15 cellular contexts compared by ENCODE assay signal in genomic region chr20:33702861-33703260, GRCh38. TPM values are rescaled to one million over a fixed set of nuclear protein-coding genes. Genes with fewer than 3 reads are reported as not detected.
DNase-seq lines count a peak whose midpoint lies in the region; ATAC-seq and TF ChIP-seq lines count a peak whose summit lies in the region.
"Had no signal": no experiment of that assay in that cellular context is flagged by ENCODE, and none has a peak within 500 bp of the region (broad histone marks: within the 10 kb centered on the region; RNA-seq: fewer than 3 reads in every experiment).

No MANE protein-coding gene starts in this region.

- no peak overlapping the region for H3K9ac ChIP-seq in DND-41 (ENCODE audit: low read depth, low read length)
- H3K9ac ChIP-seq in GM23248: no peak overlapping the region

- no peak overlapping the region for H3K27ac ChIP-seq in DND-41 (ENCODE audit: low read length)
- H3K27ac ChIP-seq in GM23248: no peak overlapping the region
- H3K27ac ChIP-seq: testis had no signal

- peaks cover 8% of the 10 kb centered on the region for H3K4me1 Mint-ChIP-seq in neural crest cell
- H3K4me1 Mint-ChIP-seq: endodermal cell, H9 had no signal

- no peaks in the 10 kb centered on the region for H3K79me2 ChIP-seq in DND-41 (ENCODE audit: insufficient read depth, low read length)
- no peaks in the 10 kb centered on the region for H3K79me2 ChIP-seq in GM23248 (ENCODE audit: insufficient read depth)

- no peaks in the 10 kb centered on the region for H3K9me2 ChIP-seq in GM23248 (ENCODE audit: insufficient read depth)

- H2AFZ ChIP-seq in DND-41 (ENCODE audit: low read depth, low read length): no peak overlapping the region
- no peak overlapping the region for H2AFZ ChIP-seq in GM23248

- H3K27me3 ChIP-seq in DND-41 (ENCODE audit: insufficient read depth, low read length, poor library complexity) (no peaks in the 10 kb centered on the region), GM23248 (replicated peaks; ENCODE audit: insufficient read depth) (no peaks in the 10 kb centered on the region)
- H3K27me3 ChIP-seq: testis had no signal

- H3K4me3 Mint-ChIP-seq in neural crest cell: no peak overlapping the region
- H3K4me3 Mint-ChIP-seq: activated naive CD8-positive, alpha-beta T cell; endodermal cell; H9 had no signal

- H3K4me3 ChIP-seq in DND-41 (ENCODE audit: low read depth in 1 of 2, low read length in 2 of 2) (no peak overlapping the region), GM23248 (no peak overlapping the region)
- H3K4me3 ChIP-seq: testis had no signal

- H3K4me2 ChIP-seq in DND-41 (ENCODE audit: insufficient read depth, low read length) (no peak overlapping the region), GM23248 (ENCODE audit: unreplicated experiment) (no peak overlapping the region)

- DNase-seq in DND-41: no peak
- DNase-seq in NCI-H2196 treated with DMSO at 0.1 percent for 48 hours (lab: John Stamatoyannopoulos, UW; ENCODE audit: unreplicated experiment): peak; percentile 32
- DNase-seq in cerebellum (ENCODE audit: low spot score): peak; percentile 93
- no peak for DNase-seq in neural crest cell (ENCODE audit: low read depth, low spot score)
- no peak for DNase-seq in GM23248
- no peak for DNase-seq in activated CD8-positive, alpha-beta memory T cell treated with anti-CD3 and anti-CD28 coated beads, Interleukin-2, amount 50 U/mL, for 48 hours
- DNase-seq: AML-193; endodermal cell; H9; stimulated activated CD4-positive, alpha-beta T cell treated with anti-CD3 and anti-CD28 coated beads, Interleukin-12 subunit alpha, Interleukin-12 subunit beta, amount 100 ng/mL, for 4 hours; testis had no signal

- H3K36me3 Mint-ChIP-seq in neural crest cell (ENCODE audit: low read depth): peaks cover 7% of the 10 kb centered on the region
- H3K36me3 Mint-ChIP-seq: activated naive CD8-positive, alpha-beta T cell had no signal

- H3K4me1 ChIP-seq in DND-41 (ENCODE audit: insufficient read depth, low read length) (no peaks in the 10 kb centered on the region), GM23248 (ENCODE audit: insufficient read depth) (no peaks in the 10 kb centered on the region)
- H3K4me1 ChIP-seq: testis had no signal

- in situ Hi-C loops in GM23248 (cut with MboI): no loop called here

- peaks cover 5% of the 10 kb centered on the region for H3K9me3 Mint-ChIP-seq in neural crest cell

- H3K9me3 ChIP-seq in DND-41 (ENCODE audit: insufficient read depth, low read length, severe bottlenecking) (no peaks in the 10 kb centered on the region), GM23248 (ENCODE audit: low read depth) (no peaks in the 10 kb centered on the region)
- H3K9me3 ChIP-seq: testis had no signal

- WGBS in GM23248 (ENCODE audit: low coverage in 1 of 2, low lambda C conversion rate in 2 of 2, missing lambda C conversion rate in 2 of 2), 2 experiments: 51 to 55% methylated on average over 3 to 5 of the region's 5 CpGs

- peaks cover 19% of the 10 kb centered on the region for H3K36me3 ChIP-seq in DND-41 (ENCODE audit: insufficient read depth, low read length)
- H3K36me3 ChIP-seq in GM23248 (ENCODE audit: low read depth): no peaks in the 10 kb centered on the region

- peak overlapping the region; percentile 1 for H3K27ac Mint-ChIP-seq in neural crest cell (ENCODE audit: unreplicated experiment)
- H3K27ac Mint-ChIP-seq: activated naive CD8-positive, alpha-beta T cell; endodermal cell; H9 had no signal

- H3F3A ChIP-seq in GM23248 (ENCODE audit: insufficient read depth): no peaks in the 10 kb centered on the region; the same call in 1 of the 2 replicates

- no peaks in the 10 kb centered on the region for H3K27me3 Mint-ChIP-seq in neural crest cell (ENCODE audit: low read depth)
- H3K27me3 Mint-ChIP-seq: activated naive CD8-positive, alpha-beta T cell had no signal

- TF ChIP-seq CTCF in DND-41 (IDR thresholded peaks at IDR 0.05; ENCODE audit: borderline replicate concordance, extremely low read depth, low read length, poor library complexity, severe bottlenecking) (no peak), neural crest cell (conservative IDR thresholded peaks at IDR 0.05) (no peak)

- peak; percentile 9; the same call in 1 of the 3 replicates for ATAC-seq in DND-41 (ENCODE audit: insufficient read depth, low read depth)
- no peak for ATAC-seq in HG03045 (IDR thresholded peaks at IDR 0.05; ENCODE audit: unreplicated experiment)
- no peak for ATAC-seq in HG02885 (IDR thresholded peaks at IDR 0.05; ENCODE audit: poor library complexity, unreplicated experiment)

- H4K20me1 ChIP-seq in DND-41 (ENCODE audit: insufficient read depth, low read length) (no peaks in the 10 kb centered on the region), GM23248 (ENCODE audit: insufficient read depth) (no peaks in the 10 kb centered on the region)

RNA-seq across cellular contexts. Expression of gene E2F1, which starts 16.7 kb away (rescaled TPM):
- total RNA-seq in cerebellum (5.9 TPM), neural crest cell (84.8 and 94.9 TPM in 2 replicates)
- total RNA-seq in GM23248 (2014; rRNA removed; shearing (Covaris generic)): 9.0 and 12.9 TPM in 2 replicates
- polyA plus RNA-seq in GM23248 (2016; fragmentation: Nextera tagmentation; extraction: Ambion mirVana): 4.3 and 4.9 TPM in 2 replicates

RNA-seq across cellular contexts. Expression of gene PXMP4, which starts 17.2 kb away (rescaled TPM):
- 13.9 TPM for total RNA-seq in cerebellum
- total RNA-seq in neural crest cell: 5.2 and 5.6 TPM in 2 replicates
- 5.9 and 14.3 TPM in 2 replicates for total RNA-seq in GM23248 (2014; rRNA removed; shearing (Covaris generic))
- 14.1 and 16.4 TPM in 2 replicates for polyA plus RNA-seq in GM23248 (2016; fragmentation: Nextera tagmentation; extraction: Ambion mirVana)

RNA-seq across cellular contexts. Expression of gene NECAB3, which starts 28.6 kb away (rescaled TPM):
- total RNA-seq in cerebellum (34.1 TPM), neural crest cell (56.0 and 63.3 TPM in 2 replicates)
- total RNA-seq in GM23248 (2014; rRNA removed; shearing (Covaris generic)): 27.1 and 27.3 TPM in 2 replicates
- 11.0 and 13.4 TPM in 2 replicates for polyA plus RNA-seq in GM23248 (2016; fragmentation: Nextera tagmentation; extraction: Ambion mirVana)

RNA-seq across cellular contexts. Expression of gene ZNF341, which starts 28.9 kb away (rescaled TPM):
- 3.4 TPM for total RNA-seq in cerebellum
- total RNA-seq in neural crest cell: 4.9 and 5.1 TPM in 2 replicates
- 2.3 and 2.5 TPM in 2 replicates for total RNA-seq in GM23248 (2014; rRNA removed; shearing (Covaris generic))
- 2.8 and 2.9 TPM in 2 replicates for polyA plus RNA-seq in GM23248 (2016; fragmentation: Nextera tagmentation; extraction: Ambion mirVana)

RNA-seq across cellular contexts. Expression of gene ACTL10, which starts 36.1 kb away (rescaled TPM):
- total RNA-seq in cerebellum (0.64 TPM), neural crest cell (0.75 TPM in 2 replicates)
- total RNA-seq in GM23248 (2014; rRNA removed; shearing (Covaris generic)): 3.2 and 3.4 TPM in 2 replicates
- polyA plus RNA-seq in GM23248 (2016; fragmentation: Nextera tagmentation; extraction: Ambion mirVana): 1.5 and 1.7 TPM in 2 replicates
- total RNA-seq: SK-MEL-5 had no signal

Comparison
In these comparisons a context has a peak if more than half of its experiments do, and no peak if none do; other contexts are left out.
1. DNase-seq: peak in NCI-H2196 treated with DMSO at 0.1 percent for 48 hours (single experiment) and cerebellum (single experiment); none in DND-41 (single experiment), neural crest cell (single experiment), GM23248 (single experiment) and activated CD8-positive, alpha-beta memory T cell treated with anti-CD3 and anti-CD28 coated beads, Interleukin-2, amount 50 U/mL, for 48 hours (single experiment).